15 cellular contexts compared by ENCODE assay signal in genomic region chr12:102659200-102659911, GRCh38.
DNase-seq lines count a peak whose midpoint lies in the region; ATAC-seq and TF ChIP-seq lines count a peak whose summit lies in the region.
"Had no signal": no experiment of that assay in that cellular context is flagged by ENCODE, and none has a peak within 500 bp of the region (broad histone marks: within the 10 kb centered on the region; RNA-seq: fewer than 3 reads in every experiment).

No MANE protein-coding gene starts in this region.

- no peak overlapping the region for H2BK12ac ChIP-seq in trophoblast cell (ENCODE audit: low read length)

- H4K12ac ChIP-seq in trophoblast cell (ENCODE audit: low read depth, low read length) = no peak overlapping the region

- H3K27me3 ChIP-seq in KMS-11 (ENCODE audit: insufficient read depth, low read depth) (no peaks in the 10 kb centered on the region), trophoblast cell (ENCODE audit: insufficient read depth, low read length) (no peaks in the 10 kb centered on the region), right cardiac atrium (ENCODE audit: control insufficient read depth, insufficient read depth) (no peaks in the 10 kb centered on the region)
- H3K27me3 ChIP-seq: body of pancreas, heart left ventricle had no signal

- H4K8ac ChIP-seq in trophoblast cell (ENCODE audit: low read depth, low read length) = no peak overlapping the region

- no peak overlapping the region for H3K4ac ChIP-seq in trophoblast cell (ENCODE audit: low read depth, low read length)

- peak; percentile 1 for DNase-seq in NCI-H1694 treated with DMSO at 0.1 percent for 48 hours (lab: John Stamatoyannopoulos, UW)
- DNase-seq in NCI-H1694 (lab: John Stamatoyannopoulos, UW) = no peak
- DNase-seq in WTC11 (ENCODE audit: low spot score) = no peak
- no peak for DNase-seq in trophoblast cell
- DNase-seq in progenitor cell of endocrine pancreas (ENCODE audit: low spot score, unreplicated experiment) = no peak
- DNase-seq in right cardiac atrium = no peak
- DNase-seq: activated CD8-positive, alpha-beta T cell treated with anti-CD3 and anti-CD28 coated beads, Interleukin-2, amount 10 ng/mL, durations not matched to agents 7 days and 5 days; activated effector memory CD4-positive, alpha-beta T cell treated with anti-CD3 and anti-CD28 coated beads, Interleukin-2, amount 50 U/mL, for 16 hours; body of pancreas; HCEC 1CT; heart left ventricle; NCI-H2081 treated with DMSO at 0.1 percent for 48 hours; stimulated activated CD4-positive, alpha-beta T cell treated with anti-CD3 and anti-CD28 coated beads, Interleukin-12 subunit alpha, Interleukin-12 subunit beta, amount 100 ng/mL, for 4 hours had no signal

- CTCF ChIA-PET in WTC11 (lab: Charles Lee) = interaction anchor here (0.6 kb wide), 2 partner anchors 43 to 44 kb away, joined by 3 to 5 read pairs; no protein-coding TSS in a partner anchor

- no peak overlapping the region for H3K18ac ChIP-seq in trophoblast cell (ENCODE audit: low read length)

- peaks cover 66% of the 10 kb centered on the region for H3K9me3 Mint-ChIP-seq in WTC11
- peaks cover 12% of the 10 kb centered on the region for H3K9me3 Mint-ChIP-seq in progenitor cell of endocrine pancreas (ENCODE audit: low read depth)

- no peaks in the 10 kb centered on the region for H3K27me3 Mint-ChIP-seq in WTC11 (ENCODE audit: low read depth)
- H3K27me3 Mint-ChIP-seq in progenitor cell of endocrine pancreas = no peaks in the 10 kb centered on the region

- ATAC-seq in WTC11 (peak; percentile 71), esophagus mucosa (no peak), right cardiac atrium (no peak)
- ATAC-seq: activated CD8-positive, alpha-beta T cell treated with anti-CD3 and anti-CD28 coated beads, Interleukin-2, amount 10 ng/mL, durations not matched to agents 7 days and 5 days; body of pancreas; heart left ventricle had no signal

- H3K36me3 Mint-ChIP-seq in WTC11 = peaks cover 25% of the 10 kb centered on the region
- H3K36me3 Mint-ChIP-seq in progenitor cell of endocrine pancreas (ENCODE audit: insufficient read depth) = peaks cover 2% of the 10 kb centered on the region

- H3K27ac ChIP-seq in KMS-11 = no peak overlapping the region
- H3K27ac ChIP-seq in trophoblast cell (ENCODE audit: low read depth, low read length) = no peak overlapping the region
- H3K27ac ChIP-seq in right cardiac atrium (ENCODE audit: low read length) = no peak overlapping the region
- H3K27ac ChIP-seq: body of pancreas, heart left ventricle had no signal

- H3K4me3 Mint-ChIP-seq in WTC11 (no peak overlapping the region), progenitor cell of endocrine pancreas (ENCODE audit: low read depth) (no peak overlapping the region)
- H3K4me3 Mint-ChIP-seq: activated CD8-positive, alpha-beta T cell treated with anti-CD3 and anti-CD28 coated beads, Interleukin-2, amount 10 ng/mL, durations not matched to agents 7 days and 5 days had no signal

- H3K14ac ChIP-seq in trophoblast cell (ENCODE audit: low read length) = no peak overlapping the region

- no peaks in the 10 kb centered on the region for H3K79me1 ChIP-seq in trophoblast cell (ENCODE audit: low read length)

- 0 out of 2 replicates have a peak, but pooled peaks have one; percentile 19 for TF ChIP-seq CTCF in KMS-11 (conservative IDR thresholded peaks at IDR 0.05; ENCODE audit: low read depth, low read length)
- no peak for TF ChIP-seq CTCF in WTC11 (IDR thresholded peaks at IDR 0.05)
- no peak for TF ChIP-seq CTCF in progenitor cell of endocrine pancreas (IDR thresholded peaks at IDR 0.05; ENCODE audit: unreplicated experiment)

- H3K4me3 ChIP-seq in KMS-11 (IDR thresholded peaks at IDR 0.05; ENCODE audit: insufficient read depth, low read depth, low read length) = no peak overlapping the region
- H3K4me3 ChIP-seq in trophoblast cell (ENCODE audit: low read depth, low read length) = no peak overlapping the region
- H3K4me3 ChIP-seq in right cardiac atrium (ENCODE audit: low read length) = no peak overlapping the region
- H3K4me3 ChIP-seq: body of pancreas, heart left ventricle had no signal

- WGBS in trophoblast cell (ENCODE audit: extremely low coverage, insufficient coverage, insufficient read length) = no CpG with 5 or more reads among the region's 4 CpGs
- WGBS in right cardiac atrium = 76% methylated on average over 4 of the region's 4 CpGs

- peak overlapping the region; percentile 12 for H3K23ac ChIP-seq in trophoblast cell (ENCODE audit: low read length)

- no peaks in the 10 kb centered on the region for H3K4me1 ChIP-seq in KMS-11 (ENCODE audit: low read depth, poor library complexity, severe bottlenecking)
- no peaks in the 10 kb centered on the region for H3K4me1 ChIP-seq in trophoblast cell (ENCODE audit: control insufficient read depth in 1 of 2, insufficient read depth in 2 of 2, low read length in 2 of 2)
- no peaks in the 10 kb centered on the region for H3K4me1 ChIP-seq in right cardiac atrium (ENCODE audit: control insufficient read depth, insufficient read depth, low read length)
- H3K4me1 ChIP-seq: body of pancreas, heart left ventricle had no signal

- H3K9ac ChIP-seq in KMS-11 (no peak overlapping the region), trophoblast cell (ENCODE audit: low read length) (no peak overlapping the region)

- peaks cover 6% of the 10 kb centered on the region for H3K9me3 ChIP-seq in trophoblast cell (ENCODE audit: insufficient read depth, low read depth, low read length)
- H3K9me3 ChIP-seq in right cardiac atrium (ENCODE audit: control insufficient read depth, low read length) = no peaks in the 10 kb centered on the region

- H4K91ac ChIP-seq in trophoblast cell (ENCODE audit: low read depth, low read length) = no peak overlapping the region

- H2AFZ ChIP-seq in KMS-11 (ENCODE audit: low read depth) (no peak overlapping the region), trophoblast cell (ENCODE audit: insufficient read depth, low read length, poor library complexity) (no peak overlapping the region)

- POLR2A ChIA-PET in WTC11 (lab: Charles Lee) = no interaction called here

- H2BK5ac ChIP-seq in trophoblast cell (ENCODE audit: low read depth, low read length, poor library complexity) = no peak overlapping the region

- no peak overlapping the region for H2AK5ac ChIP-seq in trophoblast cell (ENCODE audit: low read length)

- intact Hi-C loops in right cardiac atrium (cut with DNase I) = no loop called here

- H3K79me2 ChIP-seq in KMS-11 (ENCODE audit: insufficient read depth, low read depth) (no peaks in the 10 kb centered on the region), trophoblast cell (ENCODE audit: control insufficient read depth, insufficient read depth, low read length, poor library complexity) (no peaks in the 10 kb centered on the region)

- no peaks in the 10 kb centered on the region for H3K36me3 ChIP-seq in KMS-11 (ENCODE audit: insufficient read depth)
- peaks cover 0 to 2% of the 10 kb centered on the region in 2 experiments for H3K36me3 ChIP-seq in trophoblast cell (ENCODE audit: control insufficient read depth in 1 of 2, insufficient read depth in 2 of 2, low read length in 2 of 2)
- H3K36me3 ChIP-seq: heart left ventricle had no signal

- no peaks in the 10 kb centered on the region for H4K20me1 ChIP-seq in KMS-11 (ENCODE audit: insufficient read depth)

- no peak overlapping the region for H3K27ac Mint-ChIP-seq in WTC11
- no peak overlapping the region for H3K27ac Mint-ChIP-seq in progenitor cell of endocrine pancreas
- H3K27ac Mint-ChIP-seq: activated CD8-positive, alpha-beta T cell treated with anti-CD3 and anti-CD28 coated beads, Interleukin-2, amount 10 ng/mL, durations not matched to agents 7 days and 5 days had no signal

- H2BK120ac ChIP-seq in trophoblast cell (ENCODE audit: insufficient read depth, low read length, poor library complexity) = no peak overlapping the region

- H3K4me2 ChIP-seq in KMS-11 (no peak overlapping the region), trophoblast cell (ENCODE audit: low read length) (no peak overlapping the region)

- H3K4me1 Mint-ChIP-seq in WTC11 (no peaks in the 10 kb centered on the region), progenitor cell of endocrine pancreas (ENCODE audit: low read depth) (no peaks in the 10 kb centered on the region)

TF ChIP-seq in WTC11, 78 proteins besides CTCF, POLR2A, EP300 and RAD21 (continues in another document):
- TF ChIP-seq ZNF219 (CRISPR knock-in tag; IDR thresholded peaks at IDR 0.05; ENCODE audit: borderline replicate concordance) (no peak), JAZF1 (CRISPR knock-in tag; IDR thresholded peaks at IDR 0.05) (no peak), TP53 (CRISPR knock-in tag; IDR thresholded peaks at IDR 0.05) (no peak), GABPB1 (CRISPR knock-in tag; IDR thresholded peaks at IDR 0.05) (no peak), ESRRA (CRISPR knock-in tag; IDR thresholded peaks at IDR 0.05; ENCODE audit: borderline replicate concordance) (no peak), USF2 (CRISPR knock-in tag; IDR thresholded peaks at IDR 0.05) (no peak), CREM (CRISPR knock-in tag; IDR thresholded peaks at IDR 0.05) (no peak), NR1H2 (CRISPR knock-in tag; IDR thresholded peaks at IDR 0.05) (no peak)
- TF ChIP-seq, protein P1, sequence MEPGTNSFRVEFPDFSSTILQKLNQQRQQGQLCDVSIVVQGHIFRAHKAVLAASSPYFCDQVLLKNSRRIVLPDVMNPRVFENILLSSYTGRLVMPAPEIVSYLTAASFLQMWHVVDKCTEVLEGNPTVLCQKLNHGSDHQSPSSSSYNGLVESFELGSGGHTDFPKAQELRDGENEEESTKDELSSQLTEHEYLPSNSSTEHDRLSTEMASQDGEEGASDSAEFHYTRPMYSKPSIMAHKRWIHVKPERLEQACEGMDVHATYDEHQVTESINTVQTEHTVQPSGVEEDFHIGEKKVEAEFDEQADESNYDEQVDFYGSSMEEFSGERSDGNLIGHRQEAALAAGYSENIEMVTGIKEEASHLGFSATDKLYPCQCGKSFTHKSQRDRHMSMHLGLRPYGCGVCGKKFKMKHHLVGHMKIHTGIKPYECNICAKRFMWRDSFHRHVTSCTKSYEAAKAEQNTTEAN (CRISPR knock-in tag; IDR thresholded peaks at IDR 0.05) = no peak
